ENCODE assay signal across 8 cellular contexts in genomic region chr1:1889090-1889750, GRCh38. TPM values are rescaled to one million over a fixed set of nuclear protein-coding genes. Genes with fewer than 3 reads are reported as not detected.
A peak's percentile ranks its signal among the peaks of the same experiment; 100 is the strongest.
DNase-seq lines count a peak whose midpoint lies in the region; ATAC-seq and TF ChIP-seq lines count a peak whose summit lies in the region.

No MANE protein-coding gene starts in this region.

- H3F3A ChIP-seq in PC-9 (ENCODE audit: insufficient read depth, low read depth) = peaks cover 13% of the 10 kb centered on the region

- no peak for TF ChIP-seq CTCF in GM12865 (IDR thresholded peaks at IDR 0.05; ENCODE audit: insufficient read depth, low read depth, low read length, missing control alignments)
- TF ChIP-seq CTCF in PC-9 (conservative IDR thresholded peaks at IDR 0.05) = no peak
- TF ChIP-seq CTCF in prostate gland (IDR thresholded peaks at IDR 0.05) = no peak

- DNase-seq in GM12865 (ENCODE audit: low read depth) (no peak), PC-9 (no peak), erythroblast (lab: John Stamatoyannopoulos, UW) (peak; percentile 47 to 48), prostate gland (ENCODE audit: low spot score) (no peak), hepatic stellate cell (ENCODE audit: low spot score) (no peak), germinal center (ENCODE audit: low spot score) (no peak)

- ATAC-seq in HG03175 (IDR thresholded peaks at IDR 0.05; ENCODE audit: unreplicated experiment) = no peak
- ATAC-seq in HG03342 (IDR thresholded peaks at IDR 0.05; ENCODE audit: unreplicated experiment) = no peak

- no peaks in the 10 kb centered on the region for H3K9me2 ChIP-seq in PC-9 (ENCODE audit: insufficient read depth)

- H4K20me1 ChIP-seq in PC-9 (ENCODE audit: insufficient read depth) = peaks cover 57% of the 10 kb centered on the region

- H3K4me2 ChIP-seq in PC-9 = peak overlapping the region; percentile 94

- H3K27me3 ChIP-seq in PC-9 (ENCODE audit: insufficient read depth, low read depth) (no peaks in the 10 kb centered on the region), prostate gland (replicated peaks; ENCODE audit: insufficient read depth) (no peaks in the 10 kb centered on the region)

- no peaks in the 10 kb centered on the region; the same call in 1 of the 2 replicates for H3K36me3 ChIP-seq in PC-9 (ENCODE audit: low read depth)
- H3K36me3 ChIP-seq in prostate gland = no peaks in the 10 kb centered on the region

- H3K4me1 ChIP-seq in PC-9 (replicated peaks; ENCODE audit: insufficient read depth) (peaks cover 26% of the 10 kb centered on the region), prostate gland (replicated peaks) (peaks cover 17% of the 10 kb centered on the region)

- H3K79me2 ChIP-seq in PC-9 (ENCODE audit: low read depth) = peaks cover 60% of the 10 kb centered on the region

- 17% methylated on average over 9 of the region's 9 CpGs for WGBS in prostate gland

- no peak overlapping the region for H2AFZ ChIP-seq in PC-9

- POLR2A ChIA-PET in PC-9 (lab: Charles Lee; ENCODE audit: unreplicated experiment) = no interaction called here

- H3K27ac ChIP-seq in PC-9 = no peak overlapping the region
- peak overlapping the region; percentile 95 to 96 for H3K27ac ChIP-seq in prostate gland

- no peak for TF ChIP-seq POLR2A in erythroblast (IDR thresholded peaks at IDR 0.05; ENCODE audit: low read length)
- no peak for TF ChIP-seq POLR2A in prostate gland (IDR thresholded peaks at IDR 0.05)

- BruUV-seq in PC-9 (replicated peaks; lab: Mats Ljungman, UMichigan) = no TSS peak

- intact Hi-C loops in PC-9 (cut with micrococcal nuclease; ENCODE audit: unreplicated experiment) (no loop called here), prostate gland (cut with DNase I) (no loop called here)

- peak overlapping the region; percentile 92 for H3K4me3 ChIP-seq in GM12865 (ENCODE audit: low read depth, low read length)
- H3K4me3 ChIP-seq in PC-9 = peak overlapping the region; percentile 91
- peak overlapping the region; percentile 84 to 87 for H3K4me3 ChIP-seq in prostate gland

- no peaks in the 10 kb centered on the region for H3K9me3 ChIP-seq in PC-9 (ENCODE audit: insufficient read depth, low read depth)
- no peaks in the 10 kb centered on the region for H3K9me3 ChIP-seq in prostate gland

- CTCF ChIA-PET in PC-9 (lab: Charles Lee) = interaction anchor here (0.5 to 0.6 kb wide), 2 partner anchors 20 to 29 kb away, joined by 3 to 9 read pairs; no protein-coding TSS in a partner anchor

RNA-seq across cellular contexts. Expression of gene GNB1, which starts 1.7 kb away (rescaled TPM):
- total RNA-seq in PC-9 (2021) = 257 and 286 TPM in 2 replicates
- 100 to 1,000 TPM; 163 to 233 TPM for total RNA-seq in prostate gland

RNA-seq across cellular contexts. Expression of gene CALML6, which starts 25.8 kb away (rescaled TPM):
- total RNA-seq in PC-9 (2021) = 2.1 and 3.9 TPM in 2 replicates
- total RNA-seq in prostate gland = under 1 TPM; 0.18 to 0.28 TPM

RNA-seq across cellular contexts. Expression of gene TMEM52, which starts 29.9 kb away (rescaled TPM):
- total RNA-seq in PC-9 (2021) = 7.4 and 8.5 TPM in 2 replicates
- total RNA-seq in prostate gland = 10 to 100 TPM in 1 of 2 donors, 1 to 10 TPM in 1; 7.8 to 43.3 TPM

Comparison
In these comparisons a context has a peak if more than half of its experiments do, and no peak if none do; other contexts are left out.
1. DNase-seq: peak in erythroblast (2 of 2); none in GM12865 (single experiment), PC-9 (0 of 2), prostate gland (single experiment), hepatic stellate cell (single experiment) and germinal center (single experiment).
2. Peak in every context shown above with its lines, with median percentiles within 50 percentile points of each other: H3K4me3 ChIP-seq.